Comparison of ENCODE assay signal across 13 cellular contexts in the genomic region with DNA sequence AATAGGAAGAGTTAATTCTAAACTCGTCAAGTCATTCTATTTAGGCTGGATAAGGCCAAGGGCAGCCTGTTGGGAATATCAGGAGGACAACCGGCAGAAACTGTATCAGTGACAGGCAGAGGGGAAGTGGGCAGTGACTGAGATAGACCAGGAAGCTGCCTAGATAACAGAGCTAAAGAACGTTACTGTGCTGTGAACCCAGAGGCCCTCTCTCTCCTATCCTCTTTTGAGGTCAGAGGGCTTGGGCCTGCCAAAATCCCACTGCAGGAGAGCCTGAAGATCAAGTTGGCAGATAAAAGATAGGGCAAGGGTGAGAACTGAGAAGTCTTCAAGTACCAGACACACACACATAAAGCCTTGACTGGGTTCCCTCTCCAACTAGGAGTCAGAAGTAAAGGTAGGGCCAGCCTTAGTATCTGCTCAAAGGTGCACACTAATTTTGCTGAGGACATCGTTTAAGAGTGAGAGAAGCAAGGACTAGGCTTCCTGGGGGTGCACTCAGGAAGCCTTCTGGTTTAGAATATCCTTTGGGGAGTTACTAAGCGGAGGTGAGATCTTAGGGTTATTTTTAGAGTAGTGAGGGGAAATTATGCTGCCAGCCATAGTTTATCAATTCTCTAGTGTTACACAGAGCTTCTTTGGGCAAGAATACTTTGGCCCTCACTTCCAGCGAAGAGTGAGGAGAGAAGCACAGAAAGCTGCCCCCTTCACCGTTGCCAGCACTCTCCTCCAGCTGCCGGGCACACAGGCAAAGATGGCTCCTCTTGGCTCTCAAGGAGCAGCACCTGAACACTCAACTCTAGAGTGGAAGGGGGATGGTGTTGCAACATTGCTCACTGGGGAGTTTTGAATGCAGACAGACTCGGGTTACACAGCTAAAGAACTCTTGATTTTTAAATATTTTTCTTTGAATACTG. TPM values are rescaled to one million over a fixed set of nuclear protein-coding genes. Genes with fewer than 3 reads are reported as not detected.
DNase-seq lines count a peak whose midpoint lies in the region; ATAC-seq, FAIRE-seq and TF ChIP-seq lines count a peak whose summit lies in the region.
"Had no signal": no experiment of that assay in that cellular context is flagged by ENCODE, and none has a peak within 500 bp of the region (broad histone marks: within the 10 kb centered on the region; RNA-seq: fewer than 3 reads in every experiment).

No MANE protein-coding gene starts in this region.

- dilution Hi-C loops in endothelial cell of umbilical vein (cut with MboI; ENCODE audit: extremely low pct_ligation_motif_present, low sequenced_read_pairs) = no loop called here

- intact Hi-C loops in endothelial cell of umbilical vein (cut with micrococcal nuclease) = no loop called here
- intact Hi-C loops in sciatic nerve (cut with DNase I) = no loop called here

- no peaks in the 10 kb centered on the region for H3K36me3 Mint-ChIP-seq in progenitor cell of endocrine pancreas (ENCODE audit: insufficient read depth)

- H3K9me3 Mint-ChIP-seq in progenitor cell of endocrine pancreas (ENCODE audit: low read depth) = peaks cover 3% of the 10 kb centered on the region
- H3K9me3 Mint-ChIP-seq: activated CD8-positive, alpha-beta T cell treated with anti-CD3 and anti-CD28 coated beads for 36 hours had no signal

- H4K20me1 ChIP-seq in endothelial cell of umbilical vein (replicated peaks; ENCODE audit: control insufficient read depth, extremely low read depth, insufficient read depth, low read length) = peaks cover 11% of the 10 kb centered on the region

- peaks cover 61% of the 10 kb centered on the region for H3K4me1 ChIP-seq in endothelial cell of umbilical vein (ENCODE audit: control insufficient read depth, extremely low read depth, insufficient read depth, low read length)

- FAIRE-seq in endothelial cell of umbilical vein (lab: Jason Lieb, UNC) = no peak

- peak overlapping the region; percentile 7 for H3K27ac ChIP-seq in endothelial cell of umbilical vein (ENCODE audit: insufficient read depth, low read depth, low read length)

- H3K36me3 ChIP-seq in endothelial cell of umbilical vein (ENCODE audit: control insufficient read depth in 2 of 2, extremely low read depth in 1 of 2, insufficient read depth in 2 of 2, low read length in 2 of 2) = peaks cover 15 to 31% of the 10 kb centered on the region in 2 experiments

- peak; percentile 41 for DNase-seq in endothelial cell of umbilical vein (ENCODE audit: low read depth, low spot score)
- DNase-seq in sciatic nerve (ENCODE audit: low spot score) = no peak
- DNase-seq in NCI-H226 = no peak
- no peak for DNase-seq in progenitor cell of endocrine pancreas (ENCODE audit: low spot score, unreplicated experiment)
- DNase-seq: activated CD8-positive, alpha-beta T cell treated with anti-CD3 and anti-CD28 coated beads for 36 hours; DND-41; NCI-H187 treated with DMSO at 0.1 percent for 48 hours; SHP77; stimulated activated CD4-positive, alpha-beta T cell treated with anti-CD3 and anti-CD28 coated beads, Interleukin-15, amount 100 ng/mL, for 24 hours had no signal

- no peak overlapping the region for H3K9ac ChIP-seq in endothelial cell of umbilical vein (replicated peaks; ENCODE audit: extremely low read depth, insufficient read depth, low read length)

- no peaks in the 10 kb centered on the region for H3K9me3 ChIP-seq in endothelial cell of umbilical vein (replicated peaks; ENCODE audit: control insufficient read depth, insufficient read depth, low read length)

- POLR2A ChIA-PET in endothelial cell of umbilical vein (lab: Charles Lee) = interaction anchor here (0.8 to 1.6 kb wide), 2 partner anchors 19 to 325 kb away, joined by 4 read pairs; no protein-coding TSS in a partner anchor

- ATAC-seq in GM18909 (IDR thresholded peaks at IDR 0.05; ENCODE audit: poor library complexity, unreplicated experiment) (peak; percentile 58), HG03354 (IDR thresholded peaks at IDR 0.05; ENCODE audit: poor library complexity, severe bottlenecking, unreplicated experiment) (peak; percentile 55), sciatic nerve (peak; percentile 59), SK-N-SH treated with all-trans-retinoic acid at 6 μM for 48 hours (no peak)
- ATAC-seq in activated CD4-positive, CD25-positive, alpha-beta regulatory T cell treated with anti-CD3 and anti-CD28 coated beads, Interleukin-2, amount 50 U/mL, for 24 hours = no peak
- ATAC-seq: activated CD8-positive, alpha-beta T cell treated with anti-CD3 and anti-CD28 coated beads for 36 hours had no signal

- peaks cover 16% of the 10 kb centered on the region for H3K4me1 Mint-ChIP-seq in progenitor cell of endocrine pancreas (ENCODE audit: low read depth)

- CTCF ChIA-PET in endothelial cell of umbilical vein (lab: Charles Lee) = interaction anchor here (0.8 to 13.9 kb wide), 4 partner anchors 10 to 325 kb away, joined by 3 to 186 read pairs (median 4); a partner anchor contains a TSS

- no TSS peak for BruUV-seq in endothelial cell of umbilical vein (replicated peaks; lab: Mats Ljungman, UMichigan)

- H3K27me3 ChIP-seq in endothelial cell of umbilical vein (ENCODE audit: control insufficient read depth in 2 of 2, insufficient read depth in 2 of 2, low read length in 2 of 2) = no peaks in the 10 kb centered on the region

- H3K27ac Mint-ChIP-seq in progenitor cell of endocrine pancreas = no peak overlapping the region
- H3K27ac Mint-ChIP-seq: activated CD8-positive, alpha-beta T cell treated with anti-CD3 and anti-CD28 coated beads for 36 hours had no signal

- H3K4me3 Mint-ChIP-seq in progenitor cell of endocrine pancreas (ENCODE audit: low read depth) = no peak overlapping the region
- H3K4me3 Mint-ChIP-seq: activated CD8-positive, alpha-beta T cell treated with anti-CD3 and anti-CD28 coated beads for 36 hours had no signal

- H3K27me3 Mint-ChIP-seq in progenitor cell of endocrine pancreas = no peaks in the 10 kb centered on the region

- TF ChIP-seq CTCF in endothelial cell of umbilical vein (IDR thresholded peaks at IDR 0.05; ENCODE audit: extremely low read depth in 1 of 2, insufficient read depth in 1 of 2, low read depth in 1 of 2, low read length in 2 of 2) (no peak), progenitor cell of endocrine pancreas (IDR thresholded peaks at IDR 0.05; ENCODE audit: unreplicated experiment) (no peak)

- H3K4me3 ChIP-seq in endothelial cell of umbilical vein (replicated peaks in 1 of 3; ENCODE audit: insufficient read depth in 1 of 3, low read depth in 1 of 3, low read length in 3 of 3) = no peak overlapping the region

- H3K9me1 ChIP-seq in endothelial cell of umbilical vein (replicated peaks; ENCODE audit: control insufficient read depth, extremely low read depth, insufficient read depth, low read length) = no peaks in the 10 kb centered on the region

- peaks cover 58% of the 10 kb centered on the region for H3K79me2 ChIP-seq in endothelial cell of umbilical vein (ENCODE audit: control insufficient read depth, insufficient read depth, low read length)

- H3K4me2 ChIP-seq in endothelial cell of umbilical vein (ENCODE audit: insufficient read depth, low read length) = peak overlapping the region; percentile 19

- TF ChIP-seq POLR2A in endothelial cell of umbilical vein (IDR thresholded peaks at IDR 0.05; ENCODE audit: low read depth, low read length) = no peak

- no peak overlapping the region for H2AFZ ChIP-seq in endothelial cell of umbilical vein (ENCODE audit: low read depth, low read length)

TF ChIP-seq in endothelial cell of umbilical vein, 7 proteins besides CTCF, POLR2A, EP300 and RAD21:
- TF ChIP-seq, protein P1, sequence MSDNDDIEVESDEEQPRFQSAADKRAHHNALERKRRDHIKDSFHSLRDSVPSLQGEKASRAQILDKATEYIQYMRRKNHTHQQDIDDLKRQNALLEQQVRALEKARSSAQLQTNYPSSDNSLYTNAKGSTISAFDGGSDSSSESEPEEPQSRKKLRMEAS (IDR thresholded peaks at IDR 0.05; ENCODE audit: insufficient read depth, insufficient read length) = no peak
- TF ChIP-seq GATA2 (IDR thresholded peaks at IDR 0.05; ENCODE audit: insufficient read depth, insufficient read length, low read depth, low read length) (peak; percentile 58), MYC (IDR thresholded peaks at IDR 0.05; ENCODE audit: low read depth, low read length) (no peak)

TF ChIP-seq in SK-N-SH treated with all-trans-retinoic acid at 6 μM for 48 hours, 23 proteins besides CTCF, POLR2A, EP300 and RAD21 (continues in another document):
- TF ChIP-seq, protein P2, sequence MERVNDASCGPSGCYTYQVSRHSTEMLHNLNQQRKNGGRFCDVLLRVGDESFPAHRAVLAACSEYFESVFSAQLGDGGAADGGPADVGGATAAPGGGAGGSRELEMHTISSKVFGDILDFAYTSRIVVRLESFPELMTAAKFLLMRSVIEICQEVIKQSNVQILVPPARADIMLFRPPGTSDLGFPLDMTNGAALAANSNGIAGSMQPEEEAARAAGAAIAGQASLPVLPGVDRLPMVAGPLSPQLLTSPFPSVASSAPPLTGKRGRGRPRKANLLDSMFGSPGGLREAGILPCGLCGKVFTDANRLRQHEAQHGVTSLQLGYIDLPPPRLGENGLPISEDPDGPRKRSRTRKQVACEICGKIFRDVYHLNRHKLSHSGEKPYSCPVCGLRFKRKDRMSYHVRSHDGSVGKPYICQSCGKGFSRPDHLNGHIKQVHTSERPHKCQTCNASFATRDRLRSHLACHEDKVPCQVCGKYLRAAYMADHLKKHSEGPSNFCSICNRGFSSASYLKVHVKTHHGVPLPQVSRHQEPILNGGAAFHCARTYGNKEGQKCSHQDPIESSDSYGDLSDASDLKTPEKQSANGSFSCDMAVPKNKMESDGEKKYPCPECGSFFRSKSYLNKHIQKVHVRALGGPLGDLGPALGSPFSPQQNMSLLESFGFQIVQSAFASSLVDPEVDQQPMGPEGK (CRISPR knock-in tag; IDR thresholded peaks at IDR 0.05; ENCODE audit: borderline replicate concordance) = no peak
- no peak for TF ChIP-seq BACH2 (CRISPR knock-in tag; IDR thresholded peaks at IDR 0.05; ENCODE audit: borderline replicate concordance)
- TF ChIP-seq ZC3H10 (CRISPR knock-in tag; IDR thresholded peaks at IDR 0.05) = no peak
- TF ChIP-seq ZFP30 (CRISPR knock-in tag; IDR thresholded peaks at IDR 0.05) = no peak
- no peak for TF ChIP-seq ARNTL (CRISPR knock-in tag; IDR thresholded peaks at IDR 0.05; ENCODE audit: borderline replicate concordance, low read depth)

RNA-seq across cellular contexts. Expression of a gene that starts 9.8 kb away (rescaled TPM):
- total RNA-seq in endothelial cell of umbilical vein (171 and 202 TPM in 2 replicates), sciatic nerve (71.1 TPM), progenitor cell of endocrine pancreas (0.11 and 0.17 TPM in 2 replicates)
- polyA plus RNA-seq in endothelial cell of umbilical vein = 210 and 260 TPM in 2 replicates
- polyA plus RNA-seq in endothelial cell of umbilical vein (2011; cell fraction: cytosol; rRNA removed) = 295 and 361 TPM in 2 replicates
- 236 and 302 TPM in 2 replicates for polyA plus RNA-seq in endothelial cell of umbilical vein (2011; cell fraction: nucleus; rRNA removed)
- 209 and 239 TPM in 2 replicates for polyA plus RNA-seq in endothelial cell of umbilical vein (2012)
- polyA minus RNA-seq in endothelial cell of umbilical vein = 336 and 384 TPM in 2 replicates
- polyA minus RNA-seq in endothelial cell of umbilical vein (2011; cell fraction: cytosol; rRNA and poly(A)+ RNA removed) = not detected
- 217 and 316 TPM in 2 replicates for polyA minus RNA-seq in endothelial cell of umbilical vein (2011; cell fraction: nucleus; rRNA and poly(A)+ RNA removed)
- total RNA-seq: activated CD8-positive, alpha-beta T cell treated with anti-CD3 and anti-CD28 coated beads for 36 hours had no signal

Comparison
In these comparisons a context has a peak if more than half of its experiments do, and no peak if none do; other contexts are left out.
1. ATAC-seq: peak in GM18909 (single experiment), HG03354 (single experiment) and sciatic nerve (single experiment); none in activated CD4-positive, CD25-positive, alpha-beta regulatory T cell treated with anti-CD3 and anti-CD28 coated beads, Interleukin-2, amount 50 U/mL, for 24 hours (0 of 2) and SK-N-SH treated with all-trans-retinoic acid at 6 μM for 48 hours (single experiment).
2. RNA of a gene that starts 9.8 kb away (total RNA-seq): 171 to 202 TPM in endothelial cell of umbilical vein and 71.1 TPM in sciatic nerve (single experiment); 0.11 to 0.17 TPM in progenitor cell of endocrine pancreas; every median in the first group is over 10 times any median in the second.